Comparison of ENCODE assay signal across 31 cellular contexts in genomic region chr3:136518102-136518501, GRCh38.
"Had no signal": no experiment of that assay in that cellular context is flagged by ENCODE, and none has a peak within 500 bp of the region (broad histone marks: within the 10 kb centered on the region; RNA-seq: fewer than 3 reads in every experiment).

No MANE protein-coding gene starts in this region.

- ATAC-seq: activated CD8-positive, alpha-beta T cell treated with anti-CD3 and anti-CD28 coated beads for 36 hours; activated naive CD4-positive, alpha-beta T cell treated with anti-CD3 and anti-CD28 coated beads, Interleukin-2, amount 50 U/mL, for 72 hours; activated T-cell treated with anti-CD3 and anti-CD28 coated beads, Interleukin-2, amount 50 U/mL, for 4 hours; activated T-cell treated with anti-CD3 and anti-CD28 coated beads, Interleukin-2, amount 50 U/mL, for 72 hours; activated T-helper 17 cell treated with anti-CD3 and anti-CD28 coated beads, Interleukin-2, amount 50 U/mL, for 72 hours; body of pancreas had no signal

- FAIRE-seq: astrocyte, TTC549 had no signal

- DNase-seq: activated B cell treated with CpG ODN at 0.5 μM for 24 hours; activated CD4-positive, alpha-beta memory T cell treated with anti-CD3 and anti-CD28 coated beads for 36 hours; activated CD4-positive, alpha-beta T cell treated with anti-CD3 and anti-CD28 coated beads for 4 hours; activated CD4-positive, alpha-beta T cell treated with anti-CD3 and anti-CD28 coated beads, Interleukin-2, amount 10 ng/mL, durations not matched to agents 24 days and 14 days; activated CD4-positive, alpha-beta T cell treated with anti-CD3 and anti-CD28 coated beads, Interleukin-2, amount 50 U/mL, for 1 hour; activated CD4-positive, alpha-beta T cell treated with anti-CD3 and anti-CD28 coated beads, Interleukin-2, amount 50 U/mL, for 4 hours; activated CD4-positive, CD25-positive, alpha-beta regulatory T cell treated with anti-CD3 and anti-CD28 coated beads, Interleukin-2, amount 50 U/mL, for 72 hours; activated CD8-positive, alpha-beta memory T cell treated with anti-CD3 and anti-CD28 coated beads, Interleukin-2, amount 50 U/mL, for 4 hours; activated CD8-positive, alpha-beta T cell treated with anti-CD3 and anti-CD28 coated beads for 36 hours; activated effector memory CD4-positive, alpha-beta T cell treated with anti-CD3 and anti-CD28 coated beads, Interleukin-2, amount 50 U/mL, for 16 hours; activated gamma-delta T cell treated with Interleukin-2 at 50 U/mL for 16 hours; activated naive CD4-positive, alpha-beta T cell; activated naive CD4-positive, alpha-beta T cell treated with anti-CD3 and anti-CD28 coated beads for 36 hours; activated naive CD4-positive, alpha-beta T cell treated with anti-CD3 and anti-CD28 coated beads, Interleukin-2, amount 50 U/mL, for 16 hours; activated naive CD8-positive, alpha-beta T cell treated with anti-CD3 and anti-CD28 coated beads for 36 hours; activated T-cell treated with anti-CD3 and anti-CD28 coated beads for 4 hours; activated T-cell treated with anti-CD3 and anti-CD28 coated beads, Interleukin-2, amount 50 U/mL, for 1 hour; activated T-cell treated with anti-CD3 and anti-CD28 coated beads, Interleukin-2, amount 50 U/mL, for 4 hours; activated T-cell treated with anti-CD3 and anti-CD28 coated beads, Interleukin-2, amount 50 U/mL, for 72 hours; adrenal gland; amniotic stem cell; aorta; body of pancreas; brain microvascular endothelial cell; central memory CD4-positive, alpha-beta T cell; T-helper 2 cell; T-helper 9 cell had no signal
